19 cellular contexts compared by ENCODE assay signal in genomic region chr2:96960956-96961350, GRCh38. TPM values are rescaled to one million over a fixed set of nuclear protein-coding genes. Genes with fewer than 3 reads are reported as not detected.
DNase-seq lines count a peak whose midpoint lies in the region; ATAC-seq and TF ChIP-seq lines count a peak whose summit lies in the region.
"Had no signal": no experiment of that assay in that cellular context is flagged by ENCODE, and none has a peak within 500 bp of the region (broad histone marks: within the 10 kb centered on the region; RNA-seq: fewer than 3 reads in every experiment).

No MANE protein-coding gene starts in this region.

- H3K9me3 Mint-ChIP-seq in stimulated activated naive CD8-positive, alpha-beta T cell treated with anti-CD3 and anti-CD28 coated beads, Interleukin-15, amount 100 ng/mL, for 72 hours, result no peaks in the 10 kb centered on the region
- no peaks in the 10 kb centered on the region for H3K9me3 Mint-ChIP-seq in T-helper 2 cell treated with Interferon-gamma antibody and Interleukin-4, amounts not matched to agents 5 μg/mL and 100 μg/mL, for 36 hours
- H3K9me3 Mint-ChIP-seq: activated B cell treated with CpG ODN at 0.5 μM for 24 hours; H9; memory B cell; naive B cell; stimulated activated naive CD8-positive, alpha-beta T cell treated with anti-CD3 and anti-CD28 coated beads, Interleukin-15, Interleukin-2, amounts not matched to agents 100 ng/mL and 50 ng/mL, for 24 hours had no signal

- H3K36me3 Mint-ChIP-seq in T-helper 2 cell treated with Interferon-gamma antibody and Interleukin-4, amounts not matched to agents 5 μg/mL and 100 μg/mL, for 36 hours (ENCODE audit: low read depth), result no peaks in the 10 kb centered on the region
- H3K36me3 Mint-ChIP-seq: memory B cell, naive B cell had no signal

- peak overlapping the region in 1 of 2 donors; percentile 86 for H3K27ac Mint-ChIP-seq in stimulated activated naive CD8-positive, alpha-beta T cell treated with anti-CD3 and anti-CD28 coated beads, Interleukin-15, amount 100 ng/mL, for 72 hours
- peak overlapping the region; percentile 97 for H3K27ac Mint-ChIP-seq in T-helper 2 cell treated with Interferon-gamma antibody and Interleukin-4, amounts not matched to agents 5 μg/mL and 100 μg/mL, for 36 hours
- H3K27ac Mint-ChIP-seq: activated B cell treated with CpG ODN at 0.5 μM for 24 hours; memory B cell; stimulated activated naive CD8-positive, alpha-beta T cell treated with anti-CD3 and anti-CD28 coated beads, Interleukin-15, Interleukin-2, amounts not matched to agents 100 ng/mL and 50 ng/mL, for 24 hours had no signal

- peak overlapping the region; percentile 10 to 59 (median 46) for H3K27ac ChIP-seq in transverse colon
- H3K27ac ChIP-seq: esophagus squamous epithelium, prostate gland, SJCRH30, upper lobe of left lung had no signal

- TF ChIP-seq CTCF in transverse colon (IDR thresholded peaks at IDR 0.05), result no peak

- H3K27me3 ChIP-seq in transverse colon, result no peaks in the 10 kb centered on the region
- H3K27me3 ChIP-seq: esophagus squamous epithelium, Peyer's patch, SJCRH30, upper lobe of left lung had no signal

- ATAC-seq in stimulated activated naive CD8-positive, alpha-beta T cell treated with anti-CD3 and anti-CD28 coated beads, Interleukin-15, amount 100 ng/mL, for 72 hours, result no peak
- ATAC-seq in stimulated activated naive CD8-positive, alpha-beta T cell treated with anti-CD3 and anti-CD28 coated beads, Interleukin-15, Interleukin-2, amounts not matched to agents 100 U/mL and 50 U/mL, for 24 hours, result no peak
- no peak for ATAC-seq in SK-N-SH treated with all-trans-retinoic acid at 6 μM for 48 hours
- no peak for ATAC-seq in GM21423 (IDR thresholded peaks at IDR 0.05; ENCODE audit: unreplicated experiment)

- no peaks in the 10 kb centered on the region for H3K9me3 ChIP-seq in transverse colon
- H3K9me3 ChIP-seq: esophagus squamous epithelium, Peyer's patch, prostate gland, SJCRH30, upper lobe of left lung had no signal

- H3K4me1 ChIP-seq in transverse colon, result peaks cover 0 to 34% (median 19%) of the 10 kb centered on the region in 4 donors
- H3K4me1 ChIP-seq: prostate gland, SJCRH30 had no signal

- intact Hi-C loops in transverse colon (cut with DNase I; ENCODE audit: low total_unique reads), result loop anchor here (10.0 kb wide), 1 partner anchor 206 kb away; no protein-coding TSS in a partner anchor

- H3K36me3 ChIP-seq in transverse colon, result no peaks in the 10 kb centered on the region
- H3K36me3 ChIP-seq: esophagus squamous epithelium, Peyer's patch, prostate gland, SJCRH30, upper lobe of left lung had no signal

- no peaks in the 10 kb centered on the region for H3K27me3 Mint-ChIP-seq in stimulated activated naive CD8-positive, alpha-beta T cell treated with anti-CD3 and anti-CD28 coated beads, Interleukin-15, amount 100 ng/mL, for 72 hours
- no peaks in the 10 kb centered on the region for H3K27me3 Mint-ChIP-seq in T-helper 2 cell treated with Interferon-gamma antibody and Interleukin-4, amounts not matched to agents 5 μg/mL and 100 μg/mL, for 36 hours (ENCODE audit: low read depth)
- H3K27me3 Mint-ChIP-seq: activated B cell treated with CpG ODN at 0.5 μM for 24 hours; stimulated activated naive CD8-positive, alpha-beta T cell treated with anti-CD3 and anti-CD28 coated beads, Interleukin-15, Interleukin-2, amounts not matched to agents 100 ng/mL and 50 ng/mL, for 24 hours had no signal

- H3K4me1 Mint-ChIP-seq in stimulated activated naive CD8-positive, alpha-beta T cell treated with anti-CD3 and anti-CD28 coated beads, Interleukin-15, amount 100 ng/mL, for 72 hours, result peaks cover 66% of the 10 kb centered on the region
- H3K4me1 Mint-ChIP-seq in T-helper 2 cell treated with Interferon-gamma antibody and Interleukin-4, amounts not matched to agents 5 μg/mL and 100 μg/mL, for 36 hours (ENCODE audit: low read depth), result peaks cover 59% of the 10 kb centered on the region

- DNase-seq in stimulated activated naive CD8-positive, alpha-beta T cell treated with anti-CD3 and anti-CD28 coated beads, Interleukin-15, amount 100 ng/mL, for 72 hours, result no peak
- DNase-seq in stimulated activated naive CD8-positive, alpha-beta T cell treated with anti-CD3 and anti-CD28 coated beads, Interleukin-15, Interleukin-2, amounts not matched to agents 100 U/mL and 50 U/mL, for 24 hours, result no peak
- no peak for DNase-seq in T-helper 2 cell treated with Interferon-gamma antibody and Interleukin-4, amounts not matched to agents 5 μg/mL and 100 μg/mL, for 36 hours (ENCODE audit: low spot score)
- DNase-seq in left kidney (ENCODE audit: low read depth, low spot score), result peak; percentile 77
- no peak for DNase-seq in transverse colon
- DNase-seq in NCI-H2029 treated with DMSO at 0.1 percent for 48 hours (lab: John Stamatoyannopoulos, UW), result no peak
- DNase-seq: esophagus squamous epithelium had no signal

- H3K4me3 Mint-ChIP-seq in stimulated activated naive CD8-positive, alpha-beta T cell treated with anti-CD3 and anti-CD28 coated beads, Interleukin-15, amount 100 ng/mL, for 72 hours, result peak overlapping the region; percentile 23 to 52
- H3K4me3 Mint-ChIP-seq in T-helper 2 cell treated with Interferon-gamma antibody and Interleukin-4, amounts not matched to agents 5 μg/mL and 100 μg/mL, for 36 hours, result peak overlapping the region; percentile 78
- H3K4me3 Mint-ChIP-seq: activated B cell treated with CpG ODN at 0.5 μM for 24 hours; H9; memory B cell; naive B cell; stimulated activated naive CD8-positive, alpha-beta T cell treated with anti-CD3 and anti-CD28 coated beads, Interleukin-15, Interleukin-2, amounts not matched to agents 100 ng/mL and 50 ng/mL, for 24 hours had no signal

- in situ Hi-C loops in transverse colon (cut with MboI; ENCODE audit: low pct_ligation_motif_present in 1 of 4, low pct_unique_long_range_greater_than_20kb in 1 of 4, low sequenced_read_pairs in 3 of 4), result loop anchor here in 2 of 4 donors (5.0 to 25.0 kb wide), 2 partner anchors 109 to 151 kb away; partner anchors contain the start of gene ANKRD36 (in 1 of the 2)

- TF ChIP-seq EP300 in transverse colon (IDR thresholded peaks at IDR 0.05; ENCODE audit: low read depth), result no peak

- H3K4me3 ChIP-seq in transverse colon, result no peak overlapping the region
- H3K4me3 ChIP-seq: esophagus squamous epithelium, Peyer's patch, prostate gland, SJCRH30, upper lobe of left lung had no signal

- 59 to 69% methylated on average over 3 to 6 of the region's 6 CpGs for WGBS in transverse colon (ENCODE audit: low coverage in 1 of 2), 2 donors

- no peak for TF ChIP-seq POLR2A in transverse colon (IDR thresholded peaks at IDR 0.05)

TF ChIP-seq in SK-N-SH treated with all-trans-retinoic acid at 6 μM for 48 hours, 23 proteins besides CTCF, POLR2A, EP300 and RAD21:
- TF ChIP-seq TOX (CRISPR knock-in tag; IDR thresholded peaks at IDR 0.05; ENCODE audit: borderline replicate concordance), result no peak
- TF ChIP-seq ZFP3 (CRISPR knock-in tag; IDR thresholded peaks at IDR 0.05), result no peak
- no peak for TF ChIP-seq ZNF565 (CRISPR knock-in tag; conservative IDR thresholded peaks at IDR 0.05; ENCODE audit: low read depth)
- no peak for TF ChIP-seq ZC3H10 (CRISPR knock-in tag; IDR thresholded peaks at IDR 0.05)
- no peak for TF ChIP-seq RARB (CRISPR knock-in tag; IDR thresholded peaks at IDR 0.05)
- TF ChIP-seq, protein P1, sequence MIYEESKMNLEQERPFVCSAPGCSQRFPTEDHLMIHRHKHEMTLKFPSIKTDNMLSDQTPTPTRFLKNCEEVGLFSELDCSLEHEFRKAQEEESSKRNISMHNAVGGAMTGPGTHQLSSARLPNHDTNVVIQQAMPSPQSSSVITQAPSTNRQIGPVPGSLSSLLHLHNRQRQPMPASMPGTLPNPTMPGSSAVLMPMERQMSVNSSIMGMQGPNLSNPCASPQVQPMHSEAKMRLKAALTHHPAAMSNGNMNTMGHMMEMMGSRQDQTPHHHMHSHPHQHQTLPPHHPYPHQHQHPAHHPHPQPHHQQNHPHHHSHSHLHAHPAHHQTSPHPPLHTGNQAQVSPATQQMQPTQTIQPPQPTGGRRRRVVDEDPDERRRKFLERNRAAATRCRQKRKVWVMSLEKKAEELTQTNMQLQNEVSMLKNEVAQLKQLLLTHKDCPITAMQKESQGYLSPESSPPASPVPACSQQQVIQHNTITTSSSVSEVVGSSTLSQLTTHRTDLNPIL (CRISPR knock-in tag; IDR thresholded peaks at IDR 0.05; ENCODE audit: low read depth), result no peak
- no peak for TF ChIP-seq TCF4 (CRISPR knock-in tag; IDR thresholded peaks at IDR 0.05; ENCODE audit: borderline replicate concordance)
- TF ChIP-seq ZFP30 (CRISPR knock-in tag; IDR thresholded peaks at IDR 0.05), result no peak
- no peak for TF ChIP-seq POU6F1 (CRISPR knock-in tag; IDR thresholded peaks at IDR 0.05; ENCODE audit: borderline replicate concordance, low read depth)

RNA-seq across cellular contexts. Expression of gene FAM178B, which starts 25.4 kb away (rescaled TPM):
- not detected for total RNA-seq in transverse colon
- total RNA-seq: activated B cell treated with CpG ODN at 0.5 μM for 24 hours, Daoy, Peyer's patch had no signal
